ENCODE assay signal across 9 cellular contexts in genomic region chr10:62632071-62632809, GRCh38.
DNase-seq lines count a peak whose midpoint lies in the region; ATAC-seq and TF ChIP-seq lines count a peak whose summit lies in the region.
"Had no signal": no experiment of that assay in that cellular context is flagged by ENCODE, and none has a peak within 500 bp of the region (broad histone marks: within the 10 kb centered on the region; RNA-seq: fewer than 3 reads in every experiment).

No MANE protein-coding gene starts in this region.

- no peaks in the 10 kb centered on the region for H3K79me2 ChIP-seq in osteoblast (ENCODE audit: insufficient read depth, low read length)

- H3K4me3 Mint-ChIP-seq in activated naive CD4-positive, alpha-beta T cell treated with anti-CD3 and anti-CD28 coated beads, Interleukin-2, amount 50 U/mL, for 24 hours = peak overlapping the region; percentile 63
- no peak overlapping the region for H3K4me3 Mint-ChIP-seq in endodermal cell

- no peaks in the 10 kb centered on the region for H3K36me3 Mint-ChIP-seq in activated naive CD4-positive, alpha-beta T cell treated with anti-CD3 and anti-CD28 coated beads, Interleukin-2, amount 50 U/mL, for 24 hours
- no peaks in the 10 kb centered on the region for H3K36me3 Mint-ChIP-seq in endodermal cell (ENCODE audit: low read depth)

- peak overlapping the region; percentile 14 for H2AFZ ChIP-seq in osteoblast (ENCODE audit: low read length)

- ATAC-seq in GM18511 (IDR thresholded peaks at IDR 0.05; ENCODE audit: unreplicated experiment) (peak; percentile 80), HG02759 (IDR thresholded peaks at IDR 0.05; ENCODE audit: unreplicated experiment) (peak; percentile 67), omental fat pad (ENCODE audit: low FRiP score) (no peak)

- H3K9ac ChIP-seq in endodermal cell (ENCODE audit: extremely low read depth, low read length, poor library complexity, severe bottlenecking) = no peak overlapping the region

- H3K9me3 ChIP-seq in osteoblast (ENCODE audit: low read depth, low read length) (no peaks in the 10 kb centered on the region), endodermal cell (ENCODE audit: control insufficient read depth, low read length) (no peaks in the 10 kb centered on the region)

- no peaks in the 10 kb centered on the region for H3K36me3 ChIP-seq in osteoblast (ENCODE audit: insufficient read depth, low read length)
- H3K36me3 ChIP-seq in endodermal cell (ENCODE audit: control insufficient read depth, insufficient read depth, low read length) = no peaks in the 10 kb centered on the region

- no peak overlapping the region for H3K27ac ChIP-seq in osteoblast (ENCODE audit: low read depth, low read length)
- H3K27ac ChIP-seq in endodermal cell (ENCODE audit: low read depth, low read length) = no peak overlapping the region
- H3K27ac ChIP-seq: epithelial cell of prostate had no signal

- no peaks in the 10 kb centered on the region for H3K27me3 Mint-ChIP-seq in activated naive CD4-positive, alpha-beta T cell treated with anti-CD3 and anti-CD28 coated beads, Interleukin-2, amount 50 U/mL, for 24 hours
- H3K27me3 Mint-ChIP-seq in endodermal cell (ENCODE audit: insufficient read depth) = no peaks in the 10 kb centered on the region

- no peak overlapping the region for H3K4me3 ChIP-seq in osteoblast (ENCODE audit: insufficient read depth, low read length)
- H3K4me3 ChIP-seq in endodermal cell (ENCODE audit: low read length) = no peak overlapping the region

- DNase-seq in NOMO-1 (lab: John Stamatoyannopoulos, UW; ENCODE audit: unreplicated experiment in 2 of 2) = peak; percentile 46 to 67
- no peak for DNase-seq in osteoblast (ENCODE audit: insufficient read length, low spot score, missing footprints)
- DNase-seq in endodermal cell = no peak
- DNase-seq in omental fat pad (ENCODE audit: low spot score) = no peak
- DNase-seq in NCI-H2171 treated with DMSO at 0.1 percent for 48 hours (lab: John Stamatoyannopoulos, UW) = no peak

- H4K20me1 ChIP-seq in osteoblast (ENCODE audit: insufficient read depth, low read length) = no peaks in the 10 kb centered on the region

- H3K27me3 ChIP-seq in osteoblast (ENCODE audit: insufficient read depth, low read length) (no peaks in the 10 kb centered on the region), endodermal cell (ENCODE audit: control insufficient read depth, insufficient read depth, low read length, poor library complexity, severe bottlenecking) (no peaks in the 10 kb centered on the region)

- TF ChIP-seq CTCF in osteoblast (IDR thresholded peaks at IDR 0.05; ENCODE audit: extremely low read depth, low read depth, low read length) (no peak), endodermal cell (conservative IDR thresholded peaks at IDR 0.05) (no peak), omental fat pad (IDR thresholded peaks at IDR 0.05) (no peak)

- H3K4me1 Mint-ChIP-seq in activated naive CD4-positive, alpha-beta T cell treated with anti-CD3 and anti-CD28 coated beads, Interleukin-2, amount 50 U/mL, for 24 hours = peaks cover 20% of the 10 kb centered on the region
- peaks cover 7% of the 10 kb centered on the region for H3K4me1 Mint-ChIP-seq in endodermal cell

- H3K4me1 ChIP-seq in osteoblast (ENCODE audit: insufficient read depth, low read length) (peaks cover 20% of the 10 kb centered on the region), endodermal cell (ENCODE audit: control insufficient read depth, insufficient read depth, low read length) (no peaks in the 10 kb centered on the region)

- H3K4me2 ChIP-seq in osteoblast (ENCODE audit: insufficient read depth, low read length) = no peak overlapping the region

- H3K27ac Mint-ChIP-seq in activated naive CD4-positive, alpha-beta T cell treated with anti-CD3 and anti-CD28 coated beads, Interleukin-2, amount 50 U/mL, for 24 hours = peak overlapping the region; percentile 90
- H3K27ac Mint-ChIP-seq in endodermal cell = no peak overlapping the region

- no peaks in the 10 kb centered on the region for H3K9me3 Mint-ChIP-seq in activated naive CD4-positive, alpha-beta T cell treated with anti-CD3 and anti-CD28 coated beads, Interleukin-2, amount 50 U/mL, for 24 hours
- H3K9me3 Mint-ChIP-seq in endodermal cell = peaks cover 3% of the 10 kb centered on the region

- 91 to 96% methylated on average over 5 to 12 of the region's 12 CpGs for WGBS in endodermal cell (ENCODE audit: insufficient coverage in 1 of 2, insufficient read length in 1 of 2), 2 experiments

Comparison
In these comparisons a context has a peak if more than half of its experiments do, and no peak if none do; other contexts are left out.
1. DNase-seq: peak in NOMO-1 (2 of 2); none in osteoblast (single experiment), endodermal cell (single experiment), omental fat pad (single experiment) and NCI-H2171 treated with DMSO at 0.1 percent for 48 hours (single experiment).